In the genomic region with DNA sequence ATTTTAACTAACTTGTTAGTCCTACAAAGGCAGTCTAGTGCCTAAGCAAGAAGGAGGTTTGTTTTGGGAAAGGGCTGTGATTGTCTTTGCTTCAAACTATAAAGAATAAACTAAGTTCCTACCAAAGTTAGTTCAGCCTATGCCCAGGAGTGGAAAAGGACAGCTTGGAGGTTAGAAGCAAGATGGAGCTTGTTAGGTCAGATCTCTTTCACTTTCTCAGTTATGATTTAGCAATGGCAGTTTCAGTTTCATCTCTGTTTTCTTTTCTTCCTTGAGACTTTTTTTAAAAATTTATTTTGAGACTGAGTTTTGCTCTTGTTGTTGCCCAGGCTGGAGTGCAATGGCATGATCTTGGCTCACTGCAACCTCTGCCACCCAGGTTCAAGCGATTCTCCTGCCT, we compare ENCODE assay signal across 23 cellular contexts.
"Had no signal": no experiment of that assay in that cellular context is flagged by ENCODE, and none has a peak within 500 bp of the region (broad histone marks: within the 10 kb centered on the region; RNA-seq: fewer than 3 reads in every experiment).

No MANE protein-coding gene starts in this region.

- H3K27ac ChIP-seq: esophagus muscularis mucosa, gastroesophageal sphincter, heart right ventricle, left ventricle myocardium inferior, suprapubic skin, transverse colon, uterus had no signal

- H3K9me3 Mint-ChIP-seq: activated CD4-positive, alpha-beta memory T cell treated with anti-CD3 and anti-CD28 coated beads, Interleukin-2, amount 10 ng/mL, durations not matched to agents 7 days and 5 days; activated naive CD8-positive, alpha-beta T cell treated with anti-CD3 and anti-CD28 coated beads for 36 hours; nephron progenitor cell; stimulated activated naive CD8-positive, alpha-beta T cell treated with anti-CD3 and anti-CD28 coated beads, Interleukin-15, amount 100 ng/mL, for 72 hours had no signal

- H3K4me1 Mint-ChIP-seq: activated CD4-positive, alpha-beta memory T cell treated with anti-CD3 and anti-CD28 coated beads, Interleukin-2, amount 10 ng/mL, durations not matched to agents 7 days and 5 days; activated CD4-positive, alpha-beta T cell treated with anti-CD3 and anti-CD28 coated beads for 36 hours; activated CD8-positive, alpha-beta memory T cell treated with anti-CD3 and anti-CD28 coated beads, Interleukin-2, amount 10 ng/mL, durations not matched to agents 7 days and 5 days; activated naive CD8-positive, alpha-beta T cell treated with anti-CD3 and anti-CD28 coated beads for 36 hours; nephron progenitor cell; stimulated activated naive CD8-positive, alpha-beta T cell treated with anti-CD3 and anti-CD28 coated beads, Interleukin-15, amount 100 ng/mL, for 72 hours had no signal

- H3K27me3 ChIP-seq: esophagus muscularis mucosa, gastroesophageal sphincter, heart right ventricle, suprapubic skin, transverse colon, uterus had no signal

- DNase-seq: activated CD4-positive, alpha-beta memory T cell treated with anti-CD3 and anti-CD28 coated beads, Interleukin-2, amount 10 ng/mL, durations not matched to agents 7 days and 5 days; activated CD4-positive, alpha-beta T cell treated with anti-CD3 and anti-CD28 coated beads for 36 hours; activated CD8-positive, alpha-beta memory T cell treated with anti-CD3 and anti-CD28 coated beads, Interleukin-2, amount 10 ng/mL, durations not matched to agents 7 days and 5 days; activated naive CD4-positive, alpha-beta T cell; activated naive CD8-positive, alpha-beta T cell treated with anti-CD3 and anti-CD28 coated beads for 36 hours; amniotic stem cell; effector CD8-positive, alpha-beta T cell; heart right ventricle; kidney glomerular epithelial cell; left ventricle myocardium inferior; mammary epithelial cell; nephron progenitor cell; nucleus accumbens; stimulated activated CD4-positive, alpha-beta T cell treated with anti-CD3 and anti-CD28 coated beads, Interleukin-4, amount 100 ng/mL, for 1 hour; stimulated activated naive CD8-positive, alpha-beta T cell treated with anti-CD3 and anti-CD28 coated beads, Interleukin-15, amount 100 ng/mL, for 72 hours; transverse colon; uterus had no signal

- H3K36me3 ChIP-seq: esophagus muscularis mucosa, gastroesophageal sphincter, heart right ventricle, left ventricle myocardium inferior, suprapubic skin, transverse colon, uterus had no signal

- H3K4me3 ChIP-seq: esophagus muscularis mucosa, gastroesophageal sphincter, heart right ventricle, left ventricle myocardium inferior, smooth muscle cell, suprapubic skin, transverse colon, uterus had no signal

- H3K4me3 Mint-ChIP-seq: activated CD4-positive, alpha-beta memory T cell treated with anti-CD3 and anti-CD28 coated beads, Interleukin-2, amount 10 ng/mL, durations not matched to agents 7 days and 5 days; activated CD4-positive, alpha-beta T cell treated with anti-CD3 and anti-CD28 coated beads for 36 hours; activated CD8-positive, alpha-beta memory T cell treated with anti-CD3 and anti-CD28 coated beads, Interleukin-2, amount 10 ng/mL, durations not matched to agents 7 days and 5 days; activated naive CD8-positive, alpha-beta T cell treated with anti-CD3 and anti-CD28 coated beads for 36 hours; dendritic cell treated with granulocyte-macrophage colony-stimulating factor and Interleukin-4, amounts not matched to agents 40 ng/mL and 50 ng/mL, for 4 days; nephron progenitor cell; stimulated activated naive CD8-positive, alpha-beta T cell treated with anti-CD3 and anti-CD28 coated beads, Interleukin-15, amount 100 ng/mL, for 72 hours had no signal

- H3K36me3 Mint-ChIP-seq: activated CD8-positive, alpha-beta memory T cell treated with anti-CD3 and anti-CD28 coated beads, Interleukin-2, amount 10 ng/mL, durations not matched to agents 7 days and 5 days; activated naive CD8-positive, alpha-beta T cell treated with anti-CD3 and anti-CD28 coated beads for 36 hours had no signal

- H3K27ac Mint-ChIP-seq: activated CD4-positive, alpha-beta memory T cell treated with anti-CD3 and anti-CD28 coated beads, Interleukin-2, amount 10 ng/mL, durations not matched to agents 7 days and 5 days; activated CD4-positive, alpha-beta T cell treated with anti-CD3 and anti-CD28 coated beads for 36 hours; activated CD8-positive, alpha-beta memory T cell treated with anti-CD3 and anti-CD28 coated beads, Interleukin-2, amount 10 ng/mL, durations not matched to agents 7 days and 5 days; activated naive CD8-positive, alpha-beta T cell treated with anti-CD3 and anti-CD28 coated beads for 36 hours; dendritic cell treated with granulocyte-macrophage colony-stimulating factor and Interleukin-4, amounts not matched to agents 40 ng/mL and 50 ng/mL, for 4 days; nephron progenitor cell; stimulated activated naive CD8-positive, alpha-beta T cell treated with anti-CD3 and anti-CD28 coated beads, Interleukin-15, amount 100 ng/mL, for 72 hours had no signal

- H3K4me1 ChIP-seq: esophagus muscularis mucosa, gastroesophageal sphincter, heart right ventricle, left ventricle myocardium inferior, suprapubic skin, transverse colon, uterus had no signal

- ATAC-seq: activated CD4-positive, alpha-beta T cell treated with anti-CD3 and anti-CD28 coated beads for 36 hours; activated CD8-positive, alpha-beta memory T cell treated with anti-CD3 and anti-CD28 coated beads, Interleukin-2, amount 10 ng/mL, durations not matched to agents 7 days and 5 days; gastroesophageal sphincter; heart right ventricle; sciatic nerve; stimulated activated naive CD8-positive, alpha-beta T cell treated with anti-CD3 and anti-CD28 coated beads, Interleukin-15, amount 100 ng/mL, for 72 hours had no signal

- H3K27me3 Mint-ChIP-seq: activated CD4-positive, alpha-beta memory T cell treated with anti-CD3 and anti-CD28 coated beads, Interleukin-2, amount 10 ng/mL, durations not matched to agents 7 days and 5 days; activated CD4-positive, alpha-beta T cell treated with anti-CD3 and anti-CD28 coated beads for 36 hours; activated CD8-positive, alpha-beta memory T cell treated with anti-CD3 and anti-CD28 coated beads, Interleukin-2, amount 10 ng/mL, durations not matched to agents 7 days and 5 days; dendritic cell treated with granulocyte-macrophage colony-stimulating factor and Interleukin-4, amounts not matched to agents 40 ng/mL and 50 ng/mL, for 4 days; stimulated activated naive CD8-positive, alpha-beta T cell treated with anti-CD3 and anti-CD28 coated beads, Interleukin-15, amount 100 ng/mL, for 72 hours had no signal

- H3K4me2 ChIP-seq: smooth muscle cell had no signal
